ENCODE assay signal across 1 cellular context in genomic region chr17:69412336-69412735, GRCh38.
TF ChIP-seq lines count a peak whose summit lies in the region.

No MANE protein-coding gene starts in this region.

TF ChIP-seq in GM23338, 12 proteins besides CTCF, POLR2A, EP300 and RAD21 (continued from another document):
- TF ChIP-seq ZNF462 (CRISPR knock-in tag; IDR thresholded peaks at IDR 0.05) (no peak), ZNF331 (CRISPR knock-in tag; IDR thresholded peaks at IDR 0.05; ENCODE audit: low read depth) (no peak), EZH2phosphoT487 (IDR thresholded peaks at IDR 0.05; ENCODE audit: unreplicated experiment) (no peak), NANOG (IDR thresholded peaks at IDR 0.05; ENCODE audit: borderline replicate concordance) (no peak), CREB1 (CRISPR knock-in tag; IDR thresholded peaks at IDR 0.05; ENCODE audit: low read depth) (no peak)
